In the genomic region with DNA sequence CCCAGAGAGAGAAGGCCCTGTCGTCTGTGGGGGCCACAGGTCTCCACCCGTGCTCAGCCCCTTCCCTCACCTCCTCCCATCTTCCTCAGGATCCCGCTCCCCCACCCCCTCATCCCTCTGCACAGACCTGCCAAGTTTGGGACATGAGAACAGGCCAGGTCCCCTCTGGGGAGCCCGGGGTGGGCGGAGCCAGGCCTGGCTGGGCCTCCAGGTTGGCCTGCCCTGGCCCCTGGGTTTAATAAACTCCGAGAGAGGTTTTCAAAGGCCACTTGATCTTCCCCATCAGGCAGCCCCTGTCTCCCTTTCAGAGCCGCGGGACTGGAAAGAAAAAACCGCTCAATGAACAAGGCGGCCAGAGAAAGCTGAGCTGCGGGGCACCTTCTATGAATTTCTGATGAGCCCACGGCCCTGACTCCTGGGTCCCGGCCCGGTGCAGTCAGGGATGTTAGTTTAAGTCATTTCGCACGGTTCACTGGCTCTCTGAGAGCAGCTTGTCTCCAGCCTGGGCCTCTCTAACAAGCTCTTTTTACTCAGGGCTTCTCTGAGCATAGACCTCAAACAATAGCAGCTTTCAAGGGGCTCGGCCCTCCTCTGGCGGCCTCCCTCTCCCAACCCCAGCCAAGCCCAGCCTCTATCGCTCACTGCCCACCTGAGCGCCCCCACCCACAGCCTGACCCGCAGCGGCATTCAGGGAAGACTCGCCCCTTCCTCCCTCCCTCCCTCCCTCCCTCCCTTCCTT, we compare ENCODE assay signal across 12 cellular contexts.
DNase-seq lines count a peak whose midpoint lies in the region; ATAC-seq, FAIRE-seq and TF ChIP-seq lines count a peak whose summit lies in the region.
"Had no signal": no experiment of that assay in that cellular context is flagged by ENCODE, and none has a peak within 500 bp of the region (broad histone marks: within the 10 kb centered on the region; RNA-seq: fewer than 3 reads in every experiment).

No MANE protein-coding gene starts in this region.

- TF ChIP-seq CTCF in GM12878 (IDR thresholded peaks at IDR 0.05 in 2 of 3, conservative IDR thresholded peaks at IDR 0.05 in 1 of 3; ENCODE audit: control insufficient read depth in 2 of 3, extremely low read depth in 1 of 3, insufficient read depth in 1 of 3, low read depth in 3 of 3, low read length in 3 of 3): no peak

- TF ChIP-seq RAD21 in GM12878 (IDR thresholded peaks at IDR 0.05; ENCODE audit: insufficient read depth, low read depth, low read length): no peak

- no peak overlapping the region for H3K4me2 ChIP-seq in GM12878 (ENCODE audit: control insufficient read depth, insufficient read depth)

- CTCF ChIA-PET in GM12878 (lab: Yijun Ruan, JAX): no interaction called here

- SMC1A ChIA-PET in GM12878 (lab: Charles Lee; ENCODE audit: uncharacterized antibody, unreplicated experiment): no interaction called here

- no peak for TF ChIP-seq POLR2A in GM12878 (IDR thresholded peaks at IDR 0.05; ENCODE audit: low read depth, low read length)

- no peak for TF ChIP-seq EP300 in GM12878 (IDR thresholded peaks at IDR 0.05; ENCODE audit: borderline replicate concordance in 1 of 2, control insufficient read depth in 1 of 2, low read depth in 2 of 2, low read length in 2 of 2)

- no TSS peak for BruUV-seq in GM12878 (replicated peaks; lab: Mats Ljungman, UMichigan)

- DNase-seq in DMS79 (lab: John Stamatoyannopoulos, UW) (peak; percentile 99), NCI-H146 treated with DMSO at 0.1 percent for 48 hours (lab: John Stamatoyannopoulos, UW; ENCODE audit: unreplicated experiment) (peak; percentile 32), GM12878 (ENCODE audit: low read depth, low spot score) (no peak), midbrain (lab: John Stamatoyannopoulos, UW) (peak; percentile 50), MV-4-11 (lab: John Stamatoyannopoulos, UW) (no peak)
- no peak for DNase-seq in stimulated activated CD8-positive, alpha-beta memory T cell treated with anti-CD3 and anti-CD28 coated beads, Interleukin-4, amount 100 ng/mL, for 48 hours
- no peak for DNase-seq in effector CD4-positive, alpha-beta T cell
- DNase-seq: dermis blood vessel endothelial cell had no signal

- in situ Hi-C loops in GM12878 (cut with MboI): no loop called here

- no peaks in the 10 kb centered on the region for H3K4me1 ChIP-seq in GM12878 (ENCODE audit: control insufficient read depth, insufficient read depth, low read length)

- 23% methylated on average over 19 of the region's 23 CpGs for WGBS in GM12878 (ENCODE audit: insufficient coverage, insufficient replicate concordance, low lambda C conversion rate, missing lambda C conversion rate)

- H3K9ac ChIP-seq in GM12878 (ENCODE audit: control insufficient read depth, insufficient read depth, low read length): no peak overlapping the region

- peaks cover 1 to 3% of the 10 kb centered on the region in 2 experiments; a peak in 2 of 4 replicates for H3K27me3 ChIP-seq in GM12878 (replicated peaks in 1 of 2; ENCODE audit: control insufficient read depth in 2 of 2, insufficient read depth in 2 of 2, low read length in 1 of 2)
- H3K27me3 ChIP-seq: upper lobe of left lung had no signal

- intact Hi-C loops in GM12878 (cut with micrococcal nuclease; ENCODE audit: unreplicated experiment): no loop called here

- H3K36me3 ChIP-seq in GM12878 (ENCODE audit: control insufficient read depth in 2 of 2, insufficient read depth in 2 of 2, low read length in 1 of 2): no peaks in the 10 kb centered on the region
- H3K36me3 ChIP-seq: upper lobe of left lung had no signal

- no peaks in the 10 kb centered on the region for H3K9me3 ChIP-seq in GM12878 (replicated peaks; ENCODE audit: control insufficient read depth, insufficient read depth, low read length)
- H3K9me3 ChIP-seq: upper lobe of left lung had no signal

- no peak overlapping the region for H3K4me3 ChIP-seq in GM12878
- H3K4me3 ChIP-seq: lung, upper lobe of left lung had no signal

- no peaks in the 10 kb centered on the region for H4K20me1 ChIP-seq in GM12878 (ENCODE audit: control insufficient read depth, insufficient read depth)

- no peak overlapping the region for H3K27ac ChIP-seq in GM12878 (ENCODE audit: control insufficient read depth, insufficient read depth)
- H3K27ac ChIP-seq: upper lobe of left lung had no signal

- POLR2A ChIA-PET in GM12878 (lab: Charles Lee): no interaction called here

- no peaks in the 10 kb centered on the region for H3K79me2 ChIP-seq in GM12878 (ENCODE audit: control insufficient read depth, insufficient read depth, low read length)

- FAIRE-seq in GM12878 (lab: Jason Lieb, UNC): no peak
- FAIRE-seq: HTR-8/SVneo had no signal

- no peak overlapping the region for H2AFZ ChIP-seq in GM12878 (ENCODE audit: control insufficient read depth, low read depth, low read length)

- RAD21 ChIA-PET in GM12878 (lab: Charles Lee; ENCODE audit: unreplicated experiment): no interaction called here

- peak; percentile 41 for ATAC-seq in GM12878
- ATAC-seq in activated CD4-positive, CD25-positive, alpha-beta regulatory T cell treated with anti-CD3 and anti-CD28 coated beads, Interleukin-2, amount 50 U/mL, for 24 hours: no peak

TF ChIP-seq in GM12878, 131 proteins besides CTCF, POLR2A, EP300 and RAD21 (continues in another document):
- TF ChIP-seq RELB (IDR thresholded peaks at IDR 0.05; ENCODE audit: low read depth) (no peak), SMARCA5 (IDR thresholded peaks at IDR 0.05) (no peak), LARP7 (IDR thresholded peaks at IDR 0.05) (no peak)
- TF ChIP-seq, protein P1, sequence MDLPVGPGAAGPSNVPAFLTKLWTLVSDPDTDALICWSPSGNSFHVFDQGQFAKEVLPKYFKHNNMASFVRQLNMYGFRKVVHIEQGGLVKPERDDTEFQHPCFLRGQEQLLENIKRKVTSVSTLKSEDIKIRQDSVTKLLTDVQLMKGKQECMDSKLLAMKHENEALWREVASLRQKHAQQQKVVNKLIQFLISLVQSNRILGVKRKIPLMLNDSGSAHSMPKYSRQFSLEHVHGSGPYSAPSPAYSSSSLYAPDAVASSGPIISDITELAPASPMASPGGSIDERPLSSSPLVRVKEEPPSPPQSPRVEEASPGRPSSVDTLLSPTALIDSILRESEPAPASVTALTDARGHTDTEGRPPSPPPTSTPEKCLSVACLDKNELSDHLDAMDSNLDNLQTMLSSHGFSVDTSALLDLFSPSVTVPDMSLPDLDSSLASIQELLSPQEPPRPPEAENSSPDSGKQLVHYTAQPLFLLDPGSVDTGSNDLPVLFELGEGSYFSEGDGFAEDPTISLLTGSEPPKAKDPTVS (IDR thresholded peaks at IDR 0.05; ENCODE audit: low read depth, low read length): no peak
- TF ChIP-seq, protein P2, sequence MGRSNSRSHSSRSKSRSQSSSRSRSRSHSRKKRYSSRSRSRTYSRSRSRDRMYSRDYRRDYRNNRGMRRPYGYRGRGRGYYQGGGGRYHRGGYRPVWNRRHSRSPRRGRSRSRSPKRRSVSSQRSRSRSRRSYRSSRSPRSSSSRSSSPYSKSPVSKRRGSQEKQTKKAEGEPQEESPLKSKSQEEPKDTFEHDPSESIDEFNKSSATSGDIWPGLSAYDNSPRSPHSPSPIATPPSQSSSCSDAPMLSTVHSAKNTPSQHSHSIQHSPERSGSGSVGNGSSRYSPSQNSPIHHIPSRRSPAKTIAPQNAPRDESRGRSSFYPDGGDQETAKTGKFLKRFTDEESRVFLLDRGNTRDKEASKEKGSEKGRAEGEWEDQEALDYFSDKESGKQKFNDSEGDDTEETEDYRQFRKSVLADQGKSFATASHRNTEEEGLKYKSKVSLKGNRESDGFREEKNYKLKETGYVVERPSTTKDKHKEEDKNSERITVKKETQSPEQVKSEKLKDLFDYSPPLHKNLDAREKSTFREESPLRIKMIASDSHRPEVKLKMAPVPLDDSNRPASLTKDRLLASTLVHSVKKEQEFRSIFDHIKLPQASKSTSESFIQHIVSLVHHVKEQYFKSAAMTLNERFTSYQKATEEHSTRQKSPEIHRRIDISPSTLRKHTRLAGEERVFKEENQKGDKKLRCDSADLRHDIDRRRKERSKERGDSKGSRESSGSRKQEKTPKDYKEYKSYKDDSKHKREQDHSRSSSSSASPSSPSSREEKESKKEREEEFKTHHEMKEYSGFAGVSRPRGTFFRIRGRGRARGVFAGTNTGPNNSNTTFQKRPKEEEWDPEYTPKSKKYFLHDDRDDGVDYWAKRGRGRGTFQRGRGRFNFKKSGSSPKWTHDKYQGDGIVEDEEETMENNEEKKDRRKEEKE (IDR thresholded peaks at IDR 0.05): no peak
- TF ChIP-seq, protein P3, sequence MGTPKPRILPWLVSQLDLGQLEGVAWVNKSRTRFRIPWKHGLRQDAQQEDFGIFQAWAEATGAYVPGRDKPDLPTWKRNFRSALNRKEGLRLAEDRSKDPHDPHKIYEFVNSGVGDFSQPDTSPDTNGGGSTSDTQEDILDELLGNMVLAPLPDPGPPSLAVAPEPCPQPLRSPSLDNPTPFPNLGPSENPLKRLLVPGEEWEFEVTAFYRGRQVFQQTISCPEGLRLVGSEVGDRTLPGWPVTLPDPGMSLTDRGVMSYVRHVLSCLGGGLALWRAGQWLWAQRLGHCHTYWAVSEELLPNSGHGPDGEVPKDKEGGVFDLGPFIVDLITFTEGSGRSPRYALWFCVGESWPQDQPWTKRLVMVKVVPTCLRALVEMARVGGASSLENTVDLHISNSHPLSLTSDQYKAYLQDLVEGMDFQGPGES (IDR thresholded peaks at IDR 0.05): no peak

Comparison
In these comparisons a context has a peak if more than half of its experiments do, and no peak if none do; other contexts are left out.
1. DNase-seq: peak in DMS79 (single experiment), NCI-H146 treated with DMSO at 0.1 percent for 48 hours (single experiment) and midbrain (single experiment); none in GM12878 (single experiment), MV-4-11 (single experiment), stimulated activated CD8-positive, alpha-beta memory T cell treated with anti-CD3 and anti-CD28 coated beads, Interleukin-4, amount 100 ng/mL, for 48 hours (single experiment) and effector CD4-positive, alpha-beta T cell (single experiment).